ENCODE assay signal across 19 cellular contexts in genomic region chr5:95913663-95914062, GRCh38. TPM values are rescaled to one million over a fixed set of nuclear protein-coding genes. Genes with fewer than 3 reads are reported as not detected.
DNase-seq lines count a peak whose midpoint lies in the region; ATAC-seq and TF ChIP-seq lines count a peak whose summit lies in the region.
"Had no signal": no experiment of that assay in that cellular context is flagged by ENCODE, and none has a peak within 500 bp of the region (broad histone marks: within the 10 kb centered on the region; RNA-seq: fewer than 3 reads in every experiment).

No MANE protein-coding gene starts in this region.

- no peak overlapping the region for H3K4me3 ChIP-seq in GM23248
- no peak overlapping the region for H3K4me3 ChIP-seq in HEK293 (ENCODE audit: low read depth, low read length)
- H3K4me3 ChIP-seq in osteoblast (ENCODE audit: insufficient read depth, low read length) = no peak overlapping the region
- H3K4me3 ChIP-seq in tibial artery = no peak overlapping the region
- H3K4me3 ChIP-seq: K562, SJCRH30 had no signal

- H3K36me3 ChIP-seq in GM23248 (ENCODE audit: low read depth) (peaks cover 92% of the 10 kb centered on the region), HEK293 (ENCODE audit: control insufficient read depth in 2 of 2, insufficient read depth in 1 of 2, low read length in 2 of 2) (no peaks in the 10 kb centered on the region), osteoblast (ENCODE audit: insufficient read depth, low read length) (peaks cover 71% of the 10 kb centered on the region), tibial artery (peaks cover 0 to 54% (median 40%) of the 10 kb centered on the region in 3 donors)
- H3K36me3 ChIP-seq: BE2C, SJCRH30 had no signal

- H3K27ac ChIP-seq in GM23248 (peak overlapping the region; percentile 59), HEK293 (ENCODE audit: extremely low read depth, low read depth, low read length) (no peak overlapping the region), osteoblast (ENCODE audit: low read depth, low read length) (peak overlapping the region; percentile 0), tibial artery (no peak overlapping the region)
- H3K27ac ChIP-seq: SJCRH30 had no signal

- H3K4me3 Mint-ChIP-seq in activated T-cell treated with anti-CD3 and anti-CD28 coated beads, Interleukin-2, amount 50 U/mL, for 72 hours = no peak overlapping the region
- H3K4me3 Mint-ChIP-seq: CD4-positive, alpha-beta memory T cell; T-helper 17 cell had no signal

- no peaks in the 10 kb centered on the region for H3K9me2 ChIP-seq in GM23248 (ENCODE audit: insufficient read depth)

- H3K9me3 Mint-ChIP-seq in activated T-cell treated with anti-CD3 and anti-CD28 coated beads, Interleukin-2, amount 50 U/mL, for 72 hours = no peaks in the 10 kb centered on the region
- H3K9me3 Mint-ChIP-seq: CD4-positive, alpha-beta memory T cell had no signal

- no peak overlapping the region for H3K9ac ChIP-seq in GM23248

- H3K27me3 ChIP-seq in GM23248 (replicated peaks; ENCODE audit: insufficient read depth) (no peaks in the 10 kb centered on the region), osteoblast (ENCODE audit: insufficient read depth, low read length) (no peaks in the 10 kb centered on the region), tibial artery (no peaks in the 10 kb centered on the region)
- H3K27me3 ChIP-seq: BE2C, SJCRH30 had no signal

- no peak overlapping the region for H2AFZ ChIP-seq in GM23248
- H2AFZ ChIP-seq in osteoblast (ENCODE audit: low read length) = no peak overlapping the region

- H3K79me2 ChIP-seq in GM23248 (ENCODE audit: insufficient read depth) = peaks cover 100% of the 10 kb centered on the region
- H3K79me2 ChIP-seq in osteoblast (ENCODE audit: insufficient read depth, low read length) = peaks cover 92% of the 10 kb centered on the region

- CTCF ChIA-PET in HEK293 (lab: Yijun Ruan, JAX) = interaction anchor here (0.6 kb wide), 1 partner anchor 402 kb away, joined by 3 read pairs; no protein-coding TSS in a partner anchor

- ATAC-seq in activated T-cell treated with anti-CD3 and anti-CD28 coated beads, Interleukin-2, amount 50 U/mL, for 72 hours (replicated peaks in 1 of 2) = no peak
- ATAC-seq: K562, PC-3, T-helper 17 cell had no signal

- H3K4me1 ChIP-seq in GM23248 (ENCODE audit: insufficient read depth) (peaks cover 79% of the 10 kb centered on the region), HEK293 (ENCODE audit: control insufficient read depth, insufficient read depth, low read length) (peaks cover 12% of the 10 kb centered on the region), osteoblast (ENCODE audit: insufficient read depth, low read length) (no peaks in the 10 kb centered on the region), tibial artery (peaks cover 0 to 86% (median 20%) of the 10 kb centered on the region in 4 donors)
- H3K4me1 ChIP-seq: BE2C, SJCRH30 had no signal

- 98 to 99% methylated on average over 6 of the region's 6 CpGs for WGBS in GM23248 (ENCODE audit: low coverage in 1 of 2, low lambda C conversion rate in 2 of 2, missing lambda C conversion rate in 2 of 2), 2 experiments

- no peak overlapping the region for H3K27ac Mint-ChIP-seq in activated T-cell treated with anti-CD3 and anti-CD28 coated beads, Interleukin-2, amount 50 U/mL, for 72 hours
- H3K27ac Mint-ChIP-seq: CD4-positive, alpha-beta memory T cell; T-helper 17 cell had no signal

- intact Hi-C loops in tibial artery (cut with DNase I; ENCODE audit: low total_unique reads) = no loop called here

- DNase-seq in GM23248 (no peak), NCI-H2227 (lab: John Stamatoyannopoulos, UW; ENCODE audit: unreplicated experiment) (peak; percentile 28), osteoblast (ENCODE audit: insufficient read length, low spot score, missing footprints) (no peak), nucleus accumbens (lab: John Stamatoyannopoulos, UW) (no peak), tibial artery (no peak)
- DNase-seq in activated T-cell treated with anti-CD3 and anti-CD28 coated beads, Interleukin-2, amount 50 U/mL, for 72 hours = no peak
- DNase-seq: BE2C; Calu3; CD4-positive, alpha-beta memory T cell; DMS53; H7; NCI-H1436; NCI-H2081; NCI-H524; PC-3; T-helper 17 cell had no signal

- H3K9me3 ChIP-seq in GM23248 (ENCODE audit: low read depth) = no peaks in the 10 kb centered on the region
- H3K9me3 ChIP-seq in HEK293 (ENCODE audit: control insufficient read depth, insufficient read depth, low read depth, low read length) = no peaks in the 10 kb centered on the region
- H3K9me3 ChIP-seq in osteoblast (ENCODE audit: low read depth, low read length) = no peaks in the 10 kb centered on the region
- H3K9me3 ChIP-seq in tibial artery = no peaks in the 10 kb centered on the region
- H3K9me3 ChIP-seq: BE2C, SJCRH30 had no signal

- H3K4me2 ChIP-seq in GM23248 (ENCODE audit: unreplicated experiment) (no peak overlapping the region), osteoblast (ENCODE audit: insufficient read depth, low read length) (no peak overlapping the region)

- peaks cover 94% of the 10 kb centered on the region for H3F3A ChIP-seq in GM23248 (ENCODE audit: insufficient read depth)

- TF ChIP-seq CTCF in HEK293 (tag by site-specific recombination; IDR thresholded peaks at IDR 0.05) = no peak
- no peak for TF ChIP-seq CTCF in osteoblast (IDR thresholded peaks at IDR 0.05; ENCODE audit: extremely low read depth, low read depth, low read length)
- TF ChIP-seq CTCF in tibial artery (IDR thresholded peaks at IDR 0.05) = no peak

- peaks cover 26% of the 10 kb centered on the region for H3K4me1 Mint-ChIP-seq in activated T-cell treated with anti-CD3 and anti-CD28 coated beads, Interleukin-2, amount 50 U/mL, for 72 hours (ENCODE audit: low read depth)

- H3K36me3 Mint-ChIP-seq in activated T-cell treated with anti-CD3 and anti-CD28 coated beads, Interleukin-2, amount 50 U/mL, for 72 hours (ENCODE audit: insufficient read depth in 2 of 2) = peaks cover 7 to 10% of the 10 kb centered on the region in 2 donors

- in situ Hi-C loops in GM23248 (cut with MboI) = no loop called here

- POLR2A ChIA-PET in HEK293 (lab: Yijun Ruan, JAX) = no interaction called here

- H4K20me1 ChIP-seq in GM23248 (ENCODE audit: insufficient read depth) (peaks cover 60% of the 10 kb centered on the region), osteoblast (ENCODE audit: insufficient read depth, low read length) (peaks cover 41% of the 10 kb centered on the region)

- H3K27me3 Mint-ChIP-seq in activated T-cell treated with anti-CD3 and anti-CD28 coated beads, Interleukin-2, amount 50 U/mL, for 72 hours (ENCODE audit: low read depth) = no peaks in the 10 kb centered on the region
- H3K27me3 Mint-ChIP-seq: CD4-positive, alpha-beta memory T cell; T-helper 17 cell had no signal

TF ChIP-seq in HEK293, 187 proteins besides CTCF, POLR2A, EP300 and RAD21 (continues in another document):
- no peak for TF ChIP-seq ZNF26 (tag by site-specific recombination; IDR thresholded peaks at IDR 0.05)
- peak; percentile 69; the same call in 1 of the 2 replicates for TF ChIP-seq IKZF3 (tag by site-specific recombination; IDR thresholded peaks at IDR 0.05)
- TF ChIP-seq ZNF664 (tag by site-specific recombination; IDR thresholded peaks at IDR 0.05) = no peak
- TF ChIP-seq ZNF223 (tag by site-specific recombination; IDR thresholded peaks at IDR 0.05) = 0 out of 2 replicates have a peak, but pooled peaks have one; percentile 63
- 0 out of 2 replicates have a peak, but pooled peaks have one; percentile 11 for TF ChIP-seq ZNF561 (tag by site-specific recombination; IDR thresholded peaks at IDR 0.05; ENCODE audit: borderline replicate concordance)
- no peak for TF ChIP-seq ZNF837 (tag by site-specific recombination; IDR thresholded peaks at IDR 0.05)
- no peak for TF ChIP-seq ZNF169 (tag by site-specific recombination; IDR thresholded peaks at IDR 0.05)
- no peak for TF ChIP-seq ZNF426 (tag by site-specific recombination; IDR thresholded peaks at IDR 0.05)
- TF ChIP-seq ZSCAN4 (tag by site-specific recombination; IDR thresholded peaks at IDR 0.05) = peak; percentile 39; the same call in 1 of the 2 replicates
- TF ChIP-seq PRDM6 (tag by site-specific recombination; IDR thresholded peaks at IDR 0.05) = 0 out of 2 replicates have a peak, but pooled peaks have one; percentile 23

RNA-seq across cellular contexts. Expression of gene ELL2, which starts 48.0 kb away (rescaled TPM):
- total RNA-seq in GM23248 (2014; rRNA removed; shearing (Covaris generic)) = 228 and 243 TPM in 2 replicates
- polyA plus RNA-seq in GM23248 (2016; fragmentation: Nextera tagmentation; extraction: Ambion mirVana) = 147 and 159 TPM in 2 replicates
- total RNA-seq in osteoblast = 113 and 123 TPM in 2 replicates
- 100 to 1,000 TPM in 1 of 2 donors, 10 to 100 TPM in 1; 76.3 to 113 TPM for total RNA-seq in activated T-cell treated with anti-CD3 and anti-CD28 coated beads, Interleukin-2, amount 50 U/mL, for 72 hours

Comparison
In these comparisons a context has a peak if more than half of its experiments do, and no peak if none do; other contexts are left out.
1. H3K27ac ChIP-seq: peak in GM23248 (single experiment) and osteoblast (single experiment); none in HEK293 (single experiment) and tibial artery (0 of 2).